17 cellular contexts compared by ENCODE assay signal in genomic region chr17:64354396-64354795, GRCh38. TPM values are rescaled to one million over a fixed set of nuclear protein-coding genes. Genes with fewer than 3 reads are reported as not detected.
DNase-seq lines count a peak whose midpoint lies in the region; ATAC-seq and TF ChIP-seq lines count a peak whose summit lies in the region.
"Had no signal": no experiment of that assay in that cellular context is flagged by ENCODE, and none has a peak within 500 bp of the region (broad histone marks: within the 10 kb centered on the region; RNA-seq: fewer than 3 reads in every experiment).

No MANE protein-coding gene starts in this region.

- no peaks in the 10 kb centered on the region for H3K27me3 Mint-ChIP-seq in T-helper 17 cell

- WGBS in heart right ventricle, 2 donors, result 66 to 70% methylated on average over 3 of the region's 3 CpGs

- no peaks in the 10 kb centered on the region for H3K9me3 ChIP-seq in heart right ventricle
- H3K9me3 ChIP-seq in T-helper 17 cell (ENCODE audit: control insufficient read depth, low read length, poor library complexity, severe bottlenecking), result no peaks in the 10 kb centered on the region
- H3K9me3 ChIP-seq in right atrium auricular region, result no peaks in the 10 kb centered on the region
- no peaks in the 10 kb centered on the region for H3K9me3 ChIP-seq in upper lobe of right lung
- H3K9me3 ChIP-seq: mucosa of descending colon, SJCRH30 had no signal

- H3K27me3 ChIP-seq in heart right ventricle (no peaks in the 10 kb centered on the region), right atrium auricular region (no peaks in the 10 kb centered on the region), upper lobe of right lung (no peaks in the 10 kb centered on the region)
- H3K27me3 ChIP-seq: SJCRH30 had no signal

- intact Hi-C loops in heart right ventricle (cut with DNase I), result no loop called here
- intact Hi-C loops in Right ventricle myocardium inferior (cut with DNase I), result no loop called here
- intact Hi-C loops in upper lobe of right lung (cut with DNase I), result no loop called here

- H3K27ac ChIP-seq in heart right ventricle (peak overlapping the region in 8 of 10 donors; percentile 44 to 85 (median 78)), right atrium auricular region (peak overlapping the region; percentile 64 to 75), upper lobe of right lung (peak overlapping the region; percentile 11)
- H3K27ac ChIP-seq: SJCRH30 had no signal

- H3K4me1 Mint-ChIP-seq in T-helper 17 cell, result peaks cover 19% of the 10 kb centered on the region

- H3K36me3 ChIP-seq in heart right ventricle (peaks cover 0 to 97% (median 0%) of the 10 kb centered on the region in 9 donors), right atrium auricular region (peaks cover 5% of the 10 kb centered on the region), upper lobe of right lung (peaks cover 59% of the 10 kb centered on the region)
- H3K36me3 ChIP-seq: SJCRH30 had no signal

- DNase-seq in heart right ventricle (no peak), Right ventricle myocardium inferior (ENCODE audit: missing footprints) (no peak), T-helper 17 cell (no peak), right atrium auricular region (ENCODE audit: low spot score) (no peak), upper lobe of right lung (no peak), HCEC 1CT (no peak), NCI-H446 treated with DMSO at 0.1 percent for 48 hours (lab: John Stamatoyannopoulos, UW) (no peak)
- DNase-seq: activated CD4-positive, alpha-beta T cell treated with anti-CD3 and anti-CD28 coated beads for 1 hour; activated CD8-positive, alpha-beta memory T cell treated with anti-CD3 and anti-CD28 coated beads, Interleukin-2, amount 50 U/mL, for 4 hours; activated naive CD4-positive, alpha-beta T cell treated with anti-CD3 and anti-CD28 coated beads for 36 hours; COR-L47; mucosa of descending colon; NCI-H1694; SJCRH30; stimulated activated CD4-positive, alpha-beta T cell treated with anti-CD3 and anti-CD28 coated beads, Interleukin-2, amount 100 ng/mL, for 48 hours had no signal

- H3K4me1 ChIP-seq in heart right ventricle (peaks cover 15 to 63% (median 51%) of the 10 kb centered on the region in 9 donors), right atrium auricular region (peaks cover 0 to 50% of the 10 kb centered on the region in 2 donors), upper lobe of right lung (peaks cover 46% of the 10 kb centered on the region)

- H3K4me3 Mint-ChIP-seq in T-helper 17 cell, result no peak overlapping the region
- H3K4me3 Mint-ChIP-seq: activated naive CD4-positive, alpha-beta T cell treated with anti-CD3 and anti-CD28 coated beads for 36 hours had no signal

- H3K4me3 ChIP-seq in heart right ventricle, result no peak overlapping the region
- no peak overlapping the region for H3K4me3 ChIP-seq in right atrium auricular region
- no peak overlapping the region for H3K4me3 ChIP-seq in upper lobe of right lung
- H3K4me3 ChIP-seq: mucosa of descending colon, SJCRH30 had no signal

- H3K27ac Mint-ChIP-seq in T-helper 17 cell, result peak overlapping the region; percentile 45
- H3K27ac Mint-ChIP-seq: activated naive CD4-positive, alpha-beta T cell treated with anti-CD3 and anti-CD28 coated beads for 36 hours had no signal

- TF ChIP-seq CTCF in heart right ventricle (IDR thresholded peaks at IDR 0.05), result no peak
- TF ChIP-seq CTCF in right atrium auricular region (IDR thresholded peaks at IDR 0.05), result no peak
- TF ChIP-seq CTCF in upper lobe of right lung (IDR thresholded peaks at IDR 0.05), result no peak

- ATAC-seq in heart right ventricle (no peak), Right ventricle myocardium inferior (no peak), T-helper 17 cell (no peak), upper lobe of right lung (no peak), HG03432 (IDR thresholded peaks at IDR 0.05; ENCODE audit: unreplicated experiment) (no peak)
- ATAC-seq: mucosa of descending colon had no signal

- H3K36me3 Mint-ChIP-seq in T-helper 17 cell (ENCODE audit: low read depth), result peaks cover 4% of the 10 kb centered on the region

RNA-seq across cellular contexts. Expression of gene PECAM1, which starts 36.3 kb away (rescaled TPM):
- total RNA-seq in heart right ventricle (100 to 1,000 TPM in 5 of 10 donors, 10 to 100 TPM in 5; 70.3 to 187 (median 105) TPM), Right ventricle myocardium inferior (116 TPM), T-helper 17 cell (10 to 100 TPM; 15.5 to 22.7 TPM), right atrium auricular region (100 to 1,000 TPM in 1 of 2 donors, 10 to 100 TPM in 1; 77.5 to 153 TPM), upper lobe of right lung (631 TPM)
- polyA plus RNA-seq in heart right ventricle, result 10 to 100 TPM; 31.7 to 66.5 TPM
- total RNA-seq: osteocyte had no signal

Comparison
In these comparisons a context has a peak if more than half of its experiments do, and no peak if none do; other contexts are left out.
1. H3K27ac ChIP-seq: peak in every context shown above with its lines; median percentile 78 in heart right ventricle; 70 in right atrium auricular region; 11 in upper lobe of right lung.